In the genomic region with DNA sequence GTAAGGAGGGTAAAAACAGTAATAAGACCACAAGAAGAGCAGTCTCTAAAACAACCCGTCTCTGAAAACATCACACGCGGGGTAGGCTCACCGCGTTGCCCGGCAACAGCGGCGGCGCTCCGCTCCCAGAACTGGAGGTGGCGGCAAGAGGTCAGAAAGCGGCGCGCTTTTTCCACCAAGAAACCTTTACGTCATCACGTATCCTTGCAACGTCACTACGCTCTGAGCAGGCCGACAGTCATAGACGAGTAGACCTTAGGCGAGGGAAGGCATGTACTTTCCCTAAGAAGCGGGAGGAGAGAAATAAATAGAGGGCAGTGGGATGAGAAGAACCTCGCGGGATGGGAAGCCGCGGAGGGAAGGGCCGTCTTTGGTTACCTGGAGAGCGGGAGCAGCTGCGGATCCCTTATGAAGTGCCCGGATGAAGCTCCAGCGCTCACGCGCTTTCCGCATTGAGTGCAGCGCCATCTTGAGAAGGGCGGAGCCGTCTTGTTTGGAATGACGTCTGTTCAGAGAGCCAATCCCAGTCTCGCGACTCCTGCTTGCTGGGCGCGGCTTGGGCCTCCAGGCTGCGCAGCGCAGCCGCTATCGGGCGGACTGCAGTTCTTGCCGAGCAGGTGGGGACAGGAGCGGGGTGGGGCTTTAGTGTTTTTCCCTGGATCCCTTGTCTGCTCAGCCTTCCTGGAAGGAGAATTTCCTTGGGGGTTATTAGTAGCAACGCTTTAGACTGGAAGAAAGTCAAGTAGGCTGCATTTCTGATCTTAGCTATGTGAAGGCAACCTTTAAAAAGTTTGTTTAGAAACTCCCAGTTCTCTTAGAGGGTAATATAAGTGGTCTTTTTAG, we compare ENCODE assay signal across 1 cellular context.
TF ChIP-seq lines count a peak whose summit lies in the region.

TSS of gene WARS2 (minus strand) at position 477 of the 843 bp plus-strand sequence. CDS start at position 468, 9 bp downstream.

TF ChIP-seq in HEK293, 187 proteins besides CTCF, POLR2A, EP300 and RAD21 (continued from another document and continues in another):
- TF ChIP-seq ZNF16 (tag by site-specific recombination; IDR thresholded peaks at IDR 0.05; ENCODE audit: low read depth) = no peak
- TF ChIP-seq, protein P1, sequence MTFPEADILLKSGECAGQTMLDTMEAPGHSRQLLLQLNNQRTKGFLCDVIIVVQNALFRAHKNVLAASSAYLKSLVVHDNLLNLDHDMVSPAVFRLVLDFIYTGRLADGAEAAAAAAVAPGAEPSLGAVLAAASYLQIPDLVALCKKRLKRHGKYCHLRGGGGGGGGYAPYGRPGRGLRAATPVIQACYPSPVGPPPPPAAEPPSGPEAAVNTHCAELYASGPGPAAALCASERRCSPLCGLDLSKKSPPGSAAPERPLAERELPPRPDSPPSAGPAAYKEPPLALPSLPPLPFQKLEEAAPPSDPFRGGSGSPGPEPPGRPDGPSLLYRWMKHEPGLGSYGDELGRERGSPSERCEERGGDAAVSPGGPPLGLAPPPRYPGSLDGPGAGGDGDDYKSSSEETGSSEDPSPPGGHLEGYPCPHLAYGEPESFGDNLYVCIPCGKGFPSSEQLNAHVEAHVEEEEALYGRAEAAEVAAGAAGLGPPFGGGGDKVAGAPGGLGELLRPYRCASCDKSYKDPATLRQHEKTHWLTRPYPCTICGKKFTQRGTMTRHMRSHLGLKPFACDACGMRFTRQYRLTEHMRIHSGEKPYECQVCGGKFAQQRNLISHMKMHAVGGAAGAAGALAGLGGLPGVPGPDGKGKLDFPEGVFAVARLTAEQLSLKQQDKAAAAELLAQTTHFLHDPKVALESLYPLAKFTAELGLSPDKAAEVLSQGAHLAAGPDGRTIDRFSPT (tag by site-specific recombination; IDR thresholded peaks at IDR 0.05) = no peak
- no peak for TF ChIP-seq ZNF654 (tag by site-specific recombination; IDR thresholded peaks at IDR 0.05; ENCODE audit: low read depth)
- TF ChIP-seq ZNF530 (tag by site-specific recombination; IDR thresholded peaks at IDR 0.05; ENCODE audit: low read depth) = no peak
- TF ChIP-seq ZNF121 (tag by site-specific recombination; IDR thresholded peaks at IDR 0.05) = no peak
- no peak for TF ChIP-seq GLIS2 (tag by site-specific recombination; IDR thresholded peaks at IDR 0.05)
- TF ChIP-seq ZNF155 (tag by site-specific recombination; IDR thresholded peaks at IDR 0.05) = no peak
- no peak for TF ChIP-seq ZNF112 (tag by site-specific recombination; IDR thresholded peaks at IDR 0.05)
- TF ChIP-seq ZNF792 (tag by site-specific recombination; IDR thresholded peaks at IDR 0.05) = no peak
- TF ChIP-seq ZNF114 (tag by site-specific recombination; IDR thresholded peaks at IDR 0.05) = no peak
- TF ChIP-seq ZNF140 (tag by site-specific recombination; IDR thresholded peaks at IDR 0.05) = no peak
- no peak for TF ChIP-seq ZBTB1 (tag by site-specific recombination; IDR thresholded peaks at IDR 0.05)
- TF ChIP-seq, protein P2, sequence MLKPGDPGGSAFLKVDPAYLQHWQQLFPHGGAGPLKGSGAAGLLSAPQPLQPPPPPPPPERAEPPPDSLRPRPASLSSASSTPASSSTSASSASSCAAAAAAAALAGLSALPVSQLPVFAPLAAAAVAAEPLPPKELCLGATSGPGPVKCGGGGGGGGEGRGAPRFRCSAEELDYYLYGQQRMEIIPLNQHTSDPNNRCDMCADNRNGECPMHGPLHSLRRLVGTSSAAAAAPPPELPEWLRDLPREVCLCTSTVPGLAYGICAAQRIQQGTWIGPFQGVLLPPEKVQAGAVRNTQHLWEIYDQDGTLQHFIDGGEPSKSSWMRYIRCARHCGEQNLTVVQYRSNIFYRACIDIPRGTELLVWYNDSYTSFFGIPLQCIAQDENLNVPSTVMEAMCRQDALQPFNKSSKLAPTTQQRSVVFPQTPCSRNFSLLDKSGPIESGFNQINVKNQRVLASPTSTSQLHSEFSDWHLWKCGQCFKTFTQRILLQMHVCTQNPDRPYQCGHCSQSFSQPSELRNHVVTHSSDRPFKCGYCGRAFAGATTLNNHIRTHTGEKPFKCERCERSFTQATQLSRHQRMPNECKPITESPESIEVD (tag by site-specific recombination; IDR thresholded peaks at IDR 0.05) = no peak
- TF ChIP-seq, protein P3, sequence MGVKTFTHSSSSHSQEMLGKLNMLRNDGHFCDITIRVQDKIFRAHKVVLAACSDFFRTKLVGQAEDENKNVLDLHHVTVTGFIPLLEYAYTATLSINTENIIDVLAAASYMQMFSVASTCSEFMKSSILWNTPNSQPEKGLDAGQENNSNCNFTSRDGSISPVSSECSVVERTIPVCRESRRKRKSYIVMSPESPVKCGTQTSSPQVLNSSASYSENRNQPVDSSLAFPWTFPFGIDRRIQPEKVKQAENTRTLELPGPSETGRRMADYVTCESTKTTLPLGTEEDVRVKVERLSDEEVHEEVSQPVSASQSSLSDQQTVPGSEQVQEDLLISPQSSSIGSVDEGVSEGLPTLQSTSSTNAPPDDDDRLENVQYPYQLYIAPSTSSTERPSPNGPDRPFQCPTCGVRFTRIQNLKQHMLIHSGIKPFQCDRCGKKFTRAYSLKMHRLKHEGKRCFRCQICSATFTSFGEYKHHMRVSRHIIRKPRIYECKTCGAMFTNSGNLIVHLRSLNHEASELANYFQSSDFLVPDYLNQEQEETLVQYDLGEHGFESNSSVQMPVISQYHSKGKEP (tag by site-specific recombination; IDR thresholded peaks at IDR 0.05) = no peak
- no peak for TF ChIP-seq GLI4 (tag by site-specific recombination; IDR thresholded peaks at IDR 0.05)
- no peak for TF ChIP-seq ZNF544 (tag by site-specific recombination; IDR thresholded peaks at IDR 0.05)
- TF ChIP-seq, protein P4, sequence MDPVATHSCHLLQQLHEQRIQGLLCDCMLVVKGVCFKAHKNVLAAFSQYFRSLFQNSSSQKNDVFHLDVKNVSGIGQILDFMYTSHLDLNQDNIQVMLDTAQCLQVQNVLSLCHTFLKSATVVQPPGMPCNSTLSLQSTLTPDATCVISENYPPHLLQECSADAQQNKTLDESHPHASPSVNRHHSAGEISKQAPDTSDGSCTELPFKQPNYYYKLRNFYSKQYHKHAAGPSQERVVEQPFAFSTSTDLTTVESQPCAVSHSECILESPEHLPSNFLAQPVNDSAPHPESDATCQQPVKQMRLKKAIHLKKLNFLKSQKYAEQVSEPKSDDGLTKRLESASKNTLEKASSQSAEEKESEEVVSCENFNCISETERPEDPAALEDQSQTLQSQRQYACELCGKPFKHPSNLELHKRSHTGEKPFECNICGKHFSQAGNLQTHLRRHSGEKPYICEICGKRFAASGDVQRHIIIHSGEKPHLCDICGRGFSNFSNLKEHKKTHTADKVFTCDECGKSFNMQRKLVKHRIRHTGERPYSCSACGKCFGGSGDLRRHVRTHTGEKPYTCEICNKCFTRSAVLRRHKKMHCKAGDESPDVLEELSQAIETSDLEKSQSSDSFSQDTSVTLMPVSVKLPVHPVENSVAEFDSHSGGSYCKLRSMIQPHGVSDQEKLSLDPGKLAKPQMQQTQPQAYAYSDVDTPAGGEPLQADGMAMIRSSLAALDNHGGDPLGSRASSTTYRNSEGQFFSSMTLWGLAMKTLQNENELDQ (tag by site-specific recombination; IDR thresholded peaks at IDR 0.05; ENCODE audit: low read depth) = no peak
- TF ChIP-seq GLI2 (tag by site-specific recombination; IDR thresholded peaks at IDR 0.05; ENCODE audit: borderline replicate concordance, low read depth) = no peak
- peak; percentile 91 for TF ChIP-seq ZBTB6 (tag by site-specific recombination; IDR thresholded peaks at IDR 0.05)
- TF ChIP-seq, protein P5, sequence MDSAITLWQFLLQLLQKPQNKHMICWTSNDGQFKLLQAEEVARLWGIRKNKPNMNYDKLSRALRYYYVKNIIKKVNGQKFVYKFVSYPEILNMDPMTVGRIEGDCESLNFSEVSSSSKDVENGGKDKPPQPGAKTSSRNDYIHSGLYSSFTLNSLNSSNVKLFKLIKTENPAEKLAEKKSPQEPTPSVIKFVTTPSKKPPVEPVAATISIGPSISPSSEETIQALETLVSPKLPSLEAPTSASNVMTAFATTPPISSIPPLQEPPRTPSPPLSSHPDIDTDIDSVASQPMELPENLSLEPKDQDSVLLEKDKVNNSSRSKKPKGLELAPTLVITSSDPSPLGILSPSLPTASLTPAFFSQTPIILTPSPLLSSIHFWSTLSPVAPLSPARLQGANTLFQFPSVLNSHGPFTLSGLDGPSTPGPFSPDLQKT (IDR thresholded peaks at IDR 0.05; ENCODE audit: borderline replicate concordance, low read depth, low read length) = no peak
- no peak for TF ChIP-seq BCL6B (tag by site-specific recombination; IDR thresholded peaks at IDR 0.05)
- no peak for TF ChIP-seq ZNF350 (tag by site-specific recombination; IDR thresholded peaks at IDR 0.05)
- no peak for TF ChIP-seq EGR2 (tag by site-specific recombination; IDR thresholded peaks at IDR 0.05; ENCODE audit: low read depth)
- TF ChIP-seq KLF7 (tag by site-specific recombination; IDR thresholded peaks at IDR 0.05; ENCODE audit: borderline replicate concordance) = peak; percentile 44; the same call in 1 of the 2 replicates
- TF ChIP-seq ZNF645 (tag by site-specific recombination; IDR thresholded peaks at IDR 0.05) = no peak
- no peak for TF ChIP-seq ZNF555 (tag by site-specific recombination; conservative IDR thresholded peaks at IDR 0.05)
- no peak for TF ChIP-seq ZNF596 (tag by site-specific recombination; IDR thresholded peaks at IDR 0.05)
- TF ChIP-seq ZNF670 (tag by site-specific recombination; IDR thresholded peaks at IDR 0.05; ENCODE audit: low read depth) = no peak
- no peak for TF ChIP-seq ZNF529 (tag by site-specific recombination; IDR thresholded peaks at IDR 0.05; ENCODE audit: insufficient replicate concordance)
- peak; percentile 88; the same call in 1 of the 2 replicates for TF ChIP-seq ZNF610 (tag by site-specific recombination; IDR thresholded peaks at IDR 0.05; ENCODE audit: borderline replicate concordance)
- peak; percentile 74; the same call in 1 of the 2 replicates for TF ChIP-seq KLF1 (tag by site-specific recombination; IDR thresholded peaks at IDR 0.05)
- TF ChIP-seq YY1 (tag by site-specific recombination; IDR thresholded peaks at IDR 0.05) = peak; percentile 93
- peak; percentile 100 for TF ChIP-seq ZNF629 (tag by site-specific recombination; IDR thresholded peaks at IDR 0.05)
- no peak for TF ChIP-seq ZSCAN23 (tag by site-specific recombination; IDR thresholded peaks at IDR 0.05)
- peak; percentile 99 for TF ChIP-seq ATF2 (tag by site-specific recombination; IDR thresholded peaks at IDR 0.05; ENCODE audit: low read depth)
- TF ChIP-seq SP7 (tag by site-specific recombination; IDR thresholded peaks at IDR 0.05) = peak; percentile 74; the same call in 1 of the 2 replicates
- TF ChIP-seq ZNF621 (tag by site-specific recombination; IDR thresholded peaks at IDR 0.05) = no peak
- peak; percentile 44; the same call in 1 of the 2 replicates for TF ChIP-seq ZNF2 (tag by site-specific recombination; IDR thresholded peaks at IDR 0.05)
- TF ChIP-seq MZF1 (tag by site-specific recombination; IDR thresholded peaks at IDR 0.05; ENCODE audit: borderline replicate concordance) = no peak
- TF ChIP-seq, protein P6, sequence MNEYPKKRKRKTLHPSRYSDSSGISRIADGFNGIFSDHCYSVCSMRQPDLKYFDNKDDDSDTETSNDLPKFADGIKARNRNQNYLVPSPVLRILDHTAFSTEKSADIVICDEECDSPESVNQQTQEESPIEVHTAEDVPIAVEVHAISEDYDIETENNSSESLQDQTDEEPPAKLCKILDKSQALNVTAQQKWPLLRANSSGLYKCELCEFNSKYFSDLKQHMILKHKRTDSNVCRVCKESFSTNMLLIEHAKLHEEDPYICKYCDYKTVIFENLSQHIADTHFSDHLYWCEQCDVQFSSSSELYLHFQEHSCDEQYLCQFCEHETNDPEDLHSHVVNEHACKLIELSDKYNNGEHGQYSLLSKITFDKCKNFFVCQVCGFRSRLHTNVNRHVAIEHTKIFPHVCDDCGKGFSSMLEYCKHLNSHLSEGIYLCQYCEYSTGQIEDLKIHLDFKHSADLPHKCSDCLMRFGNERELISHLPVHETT (tag by site-specific recombination; IDR thresholded peaks at IDR 0.05) = peak; percentile 89
- TF ChIP-seq ZNF777 (tag by site-specific recombination; IDR thresholded peaks at IDR 0.05; ENCODE audit: borderline replicate concordance) = peak; percentile 15; the same call in 1 of the 2 replicates
- TF ChIP-seq ZNF221 (tag by site-specific recombination; IDR thresholded peaks at IDR 0.05; ENCODE audit: borderline replicate concordance) = no peak
- TF ChIP-seq ZNF391 (tag by site-specific recombination; IDR thresholded peaks at IDR 0.05; ENCODE audit: borderline replicate concordance, low read depth) = peak; percentile 68; the same call in 1 of the 2 replicates
